In the genomic region with DNA sequence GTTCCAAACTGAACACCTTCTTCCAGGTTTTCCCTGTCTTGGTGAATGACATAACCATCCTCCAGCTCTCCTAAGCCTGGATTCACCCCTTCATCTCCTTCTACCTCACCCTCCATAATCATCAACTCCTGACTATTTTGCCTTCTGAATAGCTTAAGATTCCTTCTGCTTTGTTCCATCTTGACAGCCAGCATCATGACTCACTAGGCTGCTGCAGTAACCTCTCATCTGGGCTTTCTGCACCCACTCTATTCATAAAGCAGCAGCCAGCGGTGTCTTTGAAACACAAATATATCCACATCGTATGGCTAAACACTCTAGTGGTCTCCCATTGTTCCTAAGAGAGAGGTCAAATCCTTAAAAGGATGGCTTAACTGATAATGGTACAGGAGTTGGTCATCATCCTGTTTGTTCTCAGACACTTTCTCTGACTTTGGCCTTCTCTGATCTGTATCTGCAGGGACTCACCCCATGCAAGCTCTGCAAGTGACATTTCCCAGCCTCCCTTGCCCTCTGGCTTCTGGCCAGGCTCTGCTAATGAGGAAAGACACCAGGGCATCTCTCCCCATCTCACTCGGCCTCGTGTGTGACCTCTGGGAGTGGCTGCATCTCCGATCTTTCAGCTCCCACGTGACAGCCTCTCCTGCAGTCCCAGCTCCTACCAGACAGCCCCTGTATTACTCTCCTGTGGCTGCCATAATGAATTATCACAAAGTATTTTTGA, we compare ENCODE assay signal across 1 cellular context.
TF ChIP-seq lines count a peak whose summit lies in the region.

No MANE protein-coding gene starts in this region.

TF ChIP-seq in K562, 482 proteins besides CTCF, POLR2A, EP300 and RAD21 (continued from another document):
- TF ChIP-seq AFF1 (IDR thresholded peaks at IDR 0.05; ENCODE audit: low read depth in 1 of 2, partially characterized antibody in 2 of 2) (no peak), ESRRA (IDR thresholded peaks at IDR 0.05; ENCODE audit: borderline replicate concordance, low read depth) (peak; percentile 88)
